Comparison of ENCODE assay signal across 8 cellular contexts in genomic region chr2:224308267-224308911, GRCh38.
A peak's percentile ranks its signal among the peaks of the same experiment; 100 is the strongest.
DNase-seq lines count a peak whose midpoint lies in the region; ATAC-seq, FAIRE-seq and TF ChIP-seq lines count a peak whose summit lies in the region.
"Had no signal": no experiment of that assay in that cellular context is flagged by ENCODE, and none has a peak within 500 bp of the region (broad histone marks: within the 10 kb centered on the region; RNA-seq: fewer than 3 reads in every experiment).

No MANE protein-coding gene starts in this region.

- FAIRE-seq in GM19239 (lab: Jason Lieb, UNC), result peak; percentile 94
- FAIRE-seq in small intestine (lab: Jason Lieb, UNC), result no peak

- WGBS in small intestine, 3 donors, result 13 to 36% (median 18%) methylated on average over 2 of the region's 2 CpGs

- H3K9me3 ChIP-seq in small intestine (ENCODE audit: control insufficient read depth, low read depth), result no peaks in the 10 kb centered on the region

- no peak for TF ChIP-seq POLR2A in erythroblast (IDR thresholded peaks at IDR 0.05; ENCODE audit: low read length)

- H3K27me3 ChIP-seq in small intestine (ENCODE audit: control insufficient read depth in 2 of 2, insufficient read depth in 2 of 2, low read length in 2 of 2), result no peaks in the 10 kb centered on the region

- ATAC-seq in HG02588 (IDR thresholded peaks at IDR 0.05; ENCODE audit: unreplicated experiment) (peak; percentile 91), HG03457 (IDR thresholded peaks at IDR 0.05; ENCODE audit: unreplicated experiment) (peak; percentile 86)

- peaks cover 0 to 4% of the 10 kb centered on the region in 2 donors for H3K4me1 ChIP-seq in small intestine (ENCODE audit: control insufficient read depth in 2 of 2, insufficient read depth in 1 of 2, low read depth in 1 of 2, low read length in 1 of 2)

- DNase-seq in GM19239 (ENCODE audit: insufficient read length, low spot score), result peak; percentile 22
- peak; percentile 9 for DNase-seq in small intestine
- DNase-seq in NCI-H1048 (lab: John Stamatoyannopoulos, UW), result no peak
- no peak for DNase-seq in activated CD8-positive, alpha-beta memory T cell treated with anti-CD3 and anti-CD28 coated beads for 24 hours
- DNase-seq in erythroblast (lab: John Stamatoyannopoulos, UW), result no peak
- DNase-seq: NCI-H446 had no signal

- H3K4me3 ChIP-seq in small intestine (ENCODE audit: low read depth in 1 of 2, low read length in 2 of 2), result no peak overlapping the region

- H3K27ac ChIP-seq in small intestine (ENCODE audit: low read depth in 1 of 2, low read length in 1 of 2), result no peak overlapping the region

- no peaks in the 10 kb centered on the region for H3K36me3 ChIP-seq in small intestine (ENCODE audit: control insufficient read depth in 2 of 2, insufficient read depth in 2 of 2, low read length in 2 of 2)

Comparison
In these comparisons a context has a peak if more than half of its experiments do, and no peak if none do; other contexts are left out.
1. DNase-seq: peak in GM19239 (single experiment) and small intestine (single experiment); none in NCI-H1048 (single experiment), activated CD8-positive, alpha-beta memory T cell treated with anti-CD3 and anti-CD28 coated beads for 24 hours (single experiment) and erythroblast (0 of 2).